Comparison of ENCODE assay signal across 8 cellular contexts in genomic region chr6:165987483-165988305, GRCh38.
DNase-seq lines count a peak whose midpoint lies in the region; ATAC-seq, FAIRE-seq and TF ChIP-seq lines count a peak whose summit lies in the region.

No MANE protein-coding gene starts in this region.

- CTCF ChIA-PET in HEK293 (lab: Yijun Ruan, JAX) = interaction anchor here (0.6 to 1.7 kb wide), 5 partner anchors 19 to 199 kb away, joined by 3 to 5 read pairs (median 4); no protein-coding TSS in a partner anchor

- H3K27ac ChIP-seq in HEK293 (ENCODE audit: extremely low read depth, low read depth, low read length) (peak overlapping the region; percentile 5; the same call in 1 of the 2 replicates), astrocyte (ENCODE audit: low read depth, low read length) (no peak overlapping the region), iPS DF 6.9 (ENCODE audit: low read length) (no peak overlapping the region), prostate gland (no peak overlapping the region)

- peaks cover 8% of the 10 kb centered on the region for H3K4me1 Mint-ChIP-seq in astrocyte (ENCODE audit: low read depth, unreplicated experiment)

- H3K4me1 ChIP-seq in HEK293 (ENCODE audit: control insufficient read depth, insufficient read depth, low read length) = peaks cover 3% of the 10 kb centered on the region; the same call in 1 of the 2 replicates
- peaks cover 20% of the 10 kb centered on the region for H3K4me1 ChIP-seq in astrocyte (ENCODE audit: insufficient read depth, low read length)
- peaks cover 2% of the 10 kb centered on the region; the same call in 1 of the 2 replicates for H3K4me1 ChIP-seq in iPS DF 6.9 (ENCODE audit: control insufficient read depth, insufficient read depth, low read length)
- H3K4me1 ChIP-seq in skeletal muscle satellite cell (ENCODE audit: control insufficient read depth, insufficient read depth, low read length) = peaks cover 16% of the 10 kb centered on the region
- no peaks in the 10 kb centered on the region for H3K4me1 ChIP-seq in prostate gland (replicated peaks)

- H3K4me3 ChIP-seq in HEK293 (ENCODE audit: low read depth, low read length) (peak overlapping the region; percentile 64), astrocyte (ENCODE audit: insufficient read depth, low read depth, low read length) (peak overlapping the region; percentile 70), iPS DF 6.9 (ENCODE audit: low read length) (peak overlapping the region; percentile 7; the same call in 1 of the 2 replicates), skeletal muscle satellite cell (ENCODE audit: low read length) (peak overlapping the region; percentile 67), prostate gland (peak overlapping the region in 1 of 2 donors; percentile 24)

- H3K36me3 Mint-ChIP-seq in astrocyte (ENCODE audit: low read depth, unreplicated experiment) = no peaks in the 10 kb centered on the region

- TF ChIP-seq CTCF in HEK293 (tag by site-specific recombination; IDR thresholded peaks at IDR 0.05) = peak; percentile 74
- no peak for TF ChIP-seq CTCF in astrocyte (IDR thresholded peaks at IDR 0.05; ENCODE audit: insufficient read depth, low read depth, low read length)
- TF ChIP-seq CTCF in prostate gland (IDR thresholded peaks at IDR 0.05) = no peak

- TF ChIP-seq POLR2A in prostate gland (IDR thresholded peaks at IDR 0.05) = no peak

- H3K4me3 Mint-ChIP-seq in astrocyte (ENCODE audit: unreplicated experiment) = peak overlapping the region; percentile 79

- H3K27me3 Mint-ChIP-seq in astrocyte (ENCODE audit: low read depth, unreplicated experiment) = peaks cover 82% of the 10 kb centered on the region

- intact Hi-C loops in prostate gland (cut with DNase I) = no loop called here

- H3K27ac Mint-ChIP-seq in astrocyte (ENCODE audit: unreplicated experiment) = no peak overlapping the region

- no peaks in the 10 kb centered on the region for H4K20me1 ChIP-seq in astrocyte (ENCODE audit: insufficient read depth, low read length)

- peak overlapping the region; percentile 98 for H3K4me2 ChIP-seq in astrocyte (ENCODE audit: low read length)
- peak overlapping the region; percentile 90 for H3K4me2 ChIP-seq in skeletal muscle satellite cell (ENCODE audit: low read length)

- peaks cover 51% of the 10 kb centered on the region for H3K27me3 ChIP-seq in astrocyte (ENCODE audit: insufficient read depth, low read length)
- H3K27me3 ChIP-seq in iPS DF 6.9 (ENCODE audit: control insufficient read depth, insufficient read depth, low read length) = peaks cover 69% of the 10 kb centered on the region
- peaks cover 57% of the 10 kb centered on the region for H3K27me3 ChIP-seq in skeletal muscle satellite cell (ENCODE audit: control insufficient read depth, insufficient read depth, low read length)
- H3K27me3 ChIP-seq in prostate gland (replicated peaks; ENCODE audit: insufficient read depth) = peaks cover 49% of the 10 kb centered on the region

- ATAC-seq in GM21576 (IDR thresholded peaks at IDR 0.05; ENCODE audit: unreplicated experiment) (no peak), GM21723 (IDR thresholded peaks at IDR 0.05; ENCODE audit: unreplicated experiment) (no peak)

- DNase-seq in astrocyte (ENCODE audit: low read depth) (peak; percentile 86), iPS DF 6.9 (ENCODE audit: low read depth, low spot score) (no peak), prostate gland (ENCODE audit: low spot score) (no peak)
- DNase-seq in stimulated activated CD4-positive, alpha-beta T cell treated with anti-CD3 and anti-CD28 coated beads, Interleukin-4, amount 100 ng/mL, for 1 hour = no peak

- H3K79me2 ChIP-seq in astrocyte (ENCODE audit: insufficient read depth, low read length) = no peaks in the 10 kb centered on the region

- POLR2A ChIA-PET in HEK293 (lab: Yijun Ruan, JAX) = interaction anchor here (0.7 kb wide), 1 partner anchor 64 kb away, joined by 3 read pairs; no protein-coding TSS in a partner anchor

- H3K9ac ChIP-seq in astrocyte (ENCODE audit: low read length) (peak overlapping the region; percentile 73), skeletal muscle satellite cell (ENCODE audit: low read depth, low read length) (peak overlapping the region; percentile 76)

- H3K9me3 Mint-ChIP-seq in astrocyte (ENCODE audit: unreplicated experiment) = peaks cover 4% of the 10 kb centered on the region

- H3K9me3 ChIP-seq in HEK293 (ENCODE audit: control insufficient read depth, insufficient read depth, low read depth, low read length) (no peaks in the 10 kb centered on the region), astrocyte (ENCODE audit: insufficient read depth, low read depth, low read length) (no peaks in the 10 kb centered on the region), iPS DF 6.9 (ENCODE audit: control insufficient read depth, insufficient read depth, low read length) (no peaks in the 10 kb centered on the region), skeletal muscle satellite cell (replicated peaks; ENCODE audit: low read length) (no peaks in the 10 kb centered on the region), prostate gland (no peaks in the 10 kb centered on the region)

- H3K36me3 ChIP-seq in HEK293 (ENCODE audit: control insufficient read depth in 2 of 2, insufficient read depth in 1 of 2, low read length in 2 of 2) (no peaks in the 10 kb centered on the region), astrocyte (ENCODE audit: insufficient read depth, low read length) (no peaks in the 10 kb centered on the region), iPS DF 6.9 (ENCODE audit: control insufficient read depth, insufficient read depth, low read length) (no peaks in the 10 kb centered on the region), skeletal muscle satellite cell (ENCODE audit: insufficient read depth, low read length) (no peaks in the 10 kb centered on the region), prostate gland (no peaks in the 10 kb centered on the region)

- no peak for FAIRE-seq in astrocyte (lab: Jason Lieb, UNC)

- H2AFZ ChIP-seq in astrocyte (ENCODE audit: low read depth, low read length) = peak overlapping the region; percentile 89

- WGBS in iPS DF 6.9 (ENCODE audit: insufficient coverage, insufficient read length) = no CpG with 5 or more reads among the region's 51 CpGs
- under 1% methylated on average over 38 of the region's 51 CpGs for WGBS in prostate gland

TF ChIP-seq in HEK293, 187 proteins besides CTCF, POLR2A, EP300 and RAD21 (continues in another document):
- TF ChIP-seq ZNF544 (tag by site-specific recombination; IDR thresholded peaks at IDR 0.05) = no peak
- no peak for TF ChIP-seq ZNF266 (tag by site-specific recombination; IDR thresholded peaks at IDR 0.05; ENCODE audit: low read depth)
- TF ChIP-seq ZNF335 (tag by site-specific recombination; conservative IDR thresholded peaks at IDR 0.05) = peak; percentile 97
- 0 out of 2 replicates have a peak, but pooled peaks have one; percentile 25 for TF ChIP-seq ZSCAN4 (tag by site-specific recombination; IDR thresholded peaks at IDR 0.05)
- TF ChIP-seq ZNF704 (tag by site-specific recombination; IDR thresholded peaks at IDR 0.05) = no peak
- no peak for TF ChIP-seq ZNF785 (tag by site-specific recombination; IDR thresholded peaks at IDR 0.05)
- TF ChIP-seq ZSCAN18 (tag by site-specific recombination; IDR thresholded peaks at IDR 0.05) = no peak
- no peak for TF ChIP-seq ZNF449 (tag by site-specific recombination; IDR thresholded peaks at IDR 0.05)
- no peak for TF ChIP-seq REPIN1 (tag by site-specific recombination; IDR thresholded peaks at IDR 0.05; ENCODE audit: low read depth)
